13 cellular contexts compared by ENCODE assay signal in the genomic region with DNA sequence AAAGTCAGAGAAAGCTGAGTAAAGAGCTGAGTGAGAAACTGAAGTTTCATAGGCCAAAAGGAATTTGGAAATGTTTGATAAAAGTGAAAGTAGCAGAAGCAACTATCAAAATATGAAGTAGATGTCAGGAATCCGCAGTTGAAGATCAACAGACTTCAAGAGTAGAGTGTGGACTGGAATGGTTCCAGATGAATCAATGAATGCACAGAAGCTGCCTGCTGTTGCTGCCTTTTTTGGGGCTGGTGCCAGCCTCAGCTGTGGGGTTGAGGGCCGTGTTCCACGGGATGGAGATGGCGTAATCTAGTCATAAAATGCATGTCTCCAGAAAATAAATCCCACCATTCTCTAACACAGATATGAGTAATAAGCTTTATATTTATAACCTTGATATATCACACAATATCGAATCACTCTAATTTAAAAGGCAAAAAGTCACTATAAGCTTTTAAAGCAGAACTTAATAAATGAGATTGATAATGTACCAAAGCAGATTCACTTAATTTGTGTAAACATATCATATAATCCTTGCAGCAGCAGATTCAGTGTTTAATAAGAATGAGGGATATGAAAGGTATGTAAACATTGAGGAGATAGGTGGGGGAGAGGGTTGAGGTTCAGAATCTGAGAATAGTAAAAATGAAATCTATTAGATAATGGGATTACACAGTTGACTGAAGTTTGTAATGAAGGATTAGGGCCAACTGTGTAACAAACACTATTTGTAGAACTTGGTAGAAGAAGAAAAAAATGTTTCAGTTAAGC.
DNase-seq lines count a peak whose midpoint lies in the region; ATAC-seq and TF ChIP-seq lines count a peak whose summit lies in the region.
"Had no signal": no experiment of that assay in that cellular context is flagged by ENCODE, and none has a peak within 500 bp of the region (broad histone marks: within the 10 kb centered on the region; RNA-seq: fewer than 3 reads in every experiment).

No MANE protein-coding gene starts in this region.

- TF ChIP-seq CTCF in RWPE1 (conservative IDR thresholded peaks at IDR 0.05; ENCODE audit: low read depth) = no peak
- TF ChIP-seq CTCF in fibroblast of lung (conservative IDR thresholded peaks at IDR 0.05 in 1 of 2, IDR thresholded peaks at IDR 0.05 in 1 of 2; ENCODE audit: low read depth in 1 of 2, low read length in 2 of 2) = no peak
- TF ChIP-seq CTCF in glutamatergic neuron (IDR thresholded peaks at IDR 0.05; ENCODE audit: partially characterized antibody, unreplicated experiment) = no peak

- H3K36me3 Mint-ChIP-seq in glutamatergic neuron (ENCODE audit: unreplicated experiment) = no peaks in the 10 kb centered on the region
- H3K36me3 Mint-ChIP-seq: stimulated activated effector memory CD8-positive, alpha-beta T cell treated with anti-CD3 and anti-CD28 coated beads, Interleukin-12 subunit alpha, Interleukin-12 subunit beta, amount 100 ng/mL, for 72 hours had no signal

- CTCF ChIA-PET in RWPE1 (lab: Yijun Ruan, JAX) = no interaction called here

- no peaks in the 10 kb centered on the region for H3K27me3 Mint-ChIP-seq in glutamatergic neuron (ENCODE audit: unreplicated experiment)

- H3K4me1 ChIP-seq in fibroblast of lung (ENCODE audit: control insufficient read depth, extremely low read depth, insufficient read depth, low read length) (no peaks in the 10 kb centered on the region), skeletal muscle satellite cell (ENCODE audit: control insufficient read depth, insufficient read depth, low read length) (peaks cover 6% of the 10 kb centered on the region)

- no peaks in the 10 kb centered on the region for H3K9me3 ChIP-seq in fibroblast of lung (ENCODE audit: control insufficient read depth, insufficient read depth, low read depth, low read length)
- no peaks in the 10 kb centered on the region for H3K9me3 ChIP-seq in skeletal muscle satellite cell (replicated peaks; ENCODE audit: low read length)

- H3K4me3 Mint-ChIP-seq in glutamatergic neuron (ENCODE audit: unreplicated experiment) = no peak overlapping the region
- H3K4me3 Mint-ChIP-seq: activated T-helper 1 cell treated with anti-CD3 and anti-CD28 coated beads, Interleukin-12 subunit alpha, Interleukin-12 subunit beta, Interleukin-2, Interleukin-4 antibody, amounts not matched to agents 30 ng/mL and 10 ng/mL and 1 ng/mL, durations not matched to agents 14 hours and 24 hours and 36 hours; stimulated activated effector memory CD8-positive, alpha-beta T cell treated with anti-CD3 and anti-CD28 coated beads, Interleukin-12 subunit alpha, Interleukin-12 subunit beta, amount 100 ng/mL, for 72 hours had no signal

- H3K27me3 ChIP-seq in fibroblast of lung (ENCODE audit: control insufficient read depth, insufficient read depth, low read length) (no peaks in the 10 kb centered on the region), skeletal muscle satellite cell (ENCODE audit: control insufficient read depth, insufficient read depth, low read length) (no peaks in the 10 kb centered on the region)
- H3K27me3 ChIP-seq: cardiac muscle cell had no signal

- ATAC-seq in GM18907 (IDR thresholded peaks at IDR 0.05; ENCODE audit: unreplicated experiment) = no peak
- ATAC-seq in HG02870 (IDR thresholded peaks at IDR 0.05; ENCODE audit: unreplicated experiment) = no peak
- ATAC-seq: stimulated activated effector memory CD8-positive, alpha-beta T cell treated with anti-CD3 and anti-CD28 coated beads, Interleukin-12 subunit alpha, Interleukin-12 subunit beta, amount 100 ng/mL, for 72 hours had no signal

- H3K27ac ChIP-seq in RWPE1 (no peak overlapping the region), fibroblast of lung (ENCODE audit: insufficient read depth, low read length) (no peak overlapping the region)
- H3K27ac ChIP-seq: cardiac muscle cell had no signal

- H3K9ac ChIP-seq in fibroblast of lung (ENCODE audit: insufficient read depth, low read length) = no peak overlapping the region
- peak overlapping the region; percentile 5 for H3K9ac ChIP-seq in skeletal muscle satellite cell (ENCODE audit: low read depth, low read length)

- H3K4me2 ChIP-seq in fibroblast of lung (ENCODE audit: extremely low read depth, insufficient read depth, low read length) (peak overlapping the region; percentile 58), skeletal muscle satellite cell (ENCODE audit: low read length) (peak overlapping the region; percentile 71)

- no peak overlapping the region for H3K27ac Mint-ChIP-seq in glutamatergic neuron (ENCODE audit: unreplicated experiment)
- H3K27ac Mint-ChIP-seq: activated T-helper 1 cell treated with anti-CD3 and anti-CD28 coated beads, Interleukin-12 subunit alpha, Interleukin-12 subunit beta, Interleukin-2, Interleukin-4 antibody, amounts not matched to agents 30 ng/mL and 10 ng/mL and 1 ng/mL, durations not matched to agents 14 hours and 24 hours and 36 hours; stimulated activated effector memory CD8-positive, alpha-beta T cell treated with anti-CD3 and anti-CD28 coated beads, Interleukin-12 subunit alpha, Interleukin-12 subunit beta, amount 100 ng/mL, for 72 hours had no signal

- H4K20me1 ChIP-seq in fibroblast of lung (ENCODE audit: control insufficient read depth, extremely low read depth, insufficient read depth, low read length) = no peaks in the 10 kb centered on the region

- H3K4me1 Mint-ChIP-seq in glutamatergic neuron (ENCODE audit: low read depth, unreplicated experiment) = no peaks in the 10 kb centered on the region
- H3K4me1 Mint-ChIP-seq: stimulated activated effector memory CD8-positive, alpha-beta T cell treated with anti-CD3 and anti-CD28 coated beads, Interleukin-12 subunit alpha, Interleukin-12 subunit beta, amount 100 ng/mL, for 72 hours had no signal

- POLR2A ChIA-PET in RWPE1 (lab: Yijun Ruan, JAX; ENCODE audit: low non-redundant PET) = no interaction called here

- no peaks in the 10 kb centered on the region for H3K79me2 ChIP-seq in fibroblast of lung (ENCODE audit: control insufficient read depth, insufficient read depth, low read length)

- DNase-seq in EL (peak; percentile 57), RWPE1 (ENCODE audit: low spot score) (peak; percentile 7), fibroblast of lung (ENCODE audit: low read depth in 2 of 2) (peak; percentile 58 to 96), T-helper 2 cell (no peak), glutamatergic neuron (no peak)
- DNase-seq: islet precursor cell, NCI-H2227 treated with DMSO at 0.1 percent for 48 hours had no signal

- H3K36me3 ChIP-seq in fibroblast of lung (ENCODE audit: control insufficient read depth, insufficient read depth, low read length) (no peaks in the 10 kb centered on the region), skeletal muscle satellite cell (ENCODE audit: insufficient read depth, low read length) (no peaks in the 10 kb centered on the region)
- H3K36me3 ChIP-seq: cardiac muscle cell had no signal

- peak overlapping the region; percentile 54 for H2AFZ ChIP-seq in fibroblast of lung (ENCODE audit: low read length)

- peak overlapping the region; percentile 9 to 46 (median 26) for H3K4me3 ChIP-seq in fibroblast of lung (replicated peaks in 1 of 4; ENCODE audit: control extremely low read depth in 1 of 4, insufficient read depth in 1 of 4, low read depth in 3 of 4, low read length in 4 of 4)
- H3K4me3 ChIP-seq in skeletal muscle satellite cell (ENCODE audit: low read length) = peak overlapping the region; percentile 11
- H3K4me3 ChIP-seq: cardiac muscle cell had no signal

- H3K9me3 Mint-ChIP-seq in glutamatergic neuron (ENCODE audit: unreplicated experiment) = no peaks in the 10 kb centered on the region
- H3K9me3 Mint-ChIP-seq: activated T-helper 1 cell treated with anti-CD3 and anti-CD28 coated beads, Interleukin-12 subunit alpha, Interleukin-12 subunit beta, Interleukin-2, Interleukin-4 antibody, amounts not matched to agents 30 ng/mL and 10 ng/mL and 1 ng/mL, durations not matched to agents 14 hours and 24 hours and 36 hours had no signal

Comparison
In these comparisons a context has a peak if more than half of its experiments do, and no peak if none do; other contexts are left out.
1. DNase-seq: peak in EL (single experiment), RWPE1 (single experiment) and fibroblast of lung (2 of 2); none in T-helper 2 cell (0 of 5) and glutamatergic neuron (single experiment).